In genomic region chr3:101544181-101544850, GRCh38 we compare ENCODE assay signal across 14 cellular contexts. TPM values are rescaled to one million over a fixed set of nuclear protein-coding genes. Genes with fewer than 3 reads are reported as not detected.
DNase-seq lines count a peak whose midpoint lies in the region; TF ChIP-seq lines count a peak whose summit lies in the region.
"Had no signal": no experiment of that assay in that cellular context is flagged by ENCODE, and none has a peak within 500 bp of the region (broad histone marks: within the 10 kb centered on the region; RNA-seq: fewer than 3 reads in every experiment).

No MANE protein-coding gene starts in this region.

- dilution Hi-C loops in mammary epithelial cell (cut with HindIII; ENCODE audit: low sequenced_read_pairs) = no loop called here

- H3F3A ChIP-seq in PC-9 (ENCODE audit: insufficient read depth, low read depth) = no peaks in the 10 kb centered on the region

- no peak overlapping the region for H3K27ac ChIP-seq in PC-9
- no peak overlapping the region for H3K27ac ChIP-seq in mammary epithelial cell (ENCODE audit: insufficient read depth, low read depth, low read length)

- BruUV-seq in PC-9 (replicated peaks; lab: Mats Ljungman, UMichigan) = no TSS peak
- no TSS peak for BruUV-seq in mammary epithelial cell (replicated peaks; lab: Mats Ljungman, UMichigan)

- H3K4me2 ChIP-seq in PC-9 (no peak overlapping the region), mammary epithelial cell (ENCODE audit: insufficient read depth, low read depth, low read length) (no peak overlapping the region)

- H3K4me1 ChIP-seq in PC-9 (replicated peaks; ENCODE audit: insufficient read depth) (no peaks in the 10 kb centered on the region), mammary epithelial cell (ENCODE audit: insufficient read depth, low read length) (no peaks in the 10 kb centered on the region)

- H2AFZ ChIP-seq in PC-9 (no peak overlapping the region), mammary epithelial cell (ENCODE audit: low read depth, low read length) (no peak overlapping the region)

- POLR2A ChIA-PET in PC-9 (lab: Charles Lee; ENCODE audit: unreplicated experiment) = no interaction called here

- TF ChIP-seq CTCF in PC-9 (conservative IDR thresholded peaks at IDR 0.05) (peak; percentile 55; the same call in 1 of the 2 replicates), mammary epithelial cell (conservative IDR thresholded peaks at IDR 0.05 in 1 of 2, IDR thresholded peaks at IDR 0.05 in 1 of 2; ENCODE audit: extremely low read depth in 1 of 2, insufficient read depth in 1 of 2, low read depth in 1 of 2, low read length in 2 of 2) (peak; percentile 17 to 46), osteocyte (IDR thresholded peaks at IDR 0.05) (peak; percentile 14), endothelial cell (IDR thresholded peaks at IDR 0.05; ENCODE audit: unreplicated experiment) (no peak)

- H3K27me3 ChIP-seq in PC-9 (ENCODE audit: insufficient read depth, low read depth) = peaks cover 18% of the 10 kb centered on the region; the same call in 1 of the 2 replicates
- H3K27me3 ChIP-seq in mammary epithelial cell (ENCODE audit: insufficient read depth, low read length) = no peaks in the 10 kb centered on the region

- 88% methylated on average over 1 of the region's 1 CpG for WGBS in mammary epithelial cell (ENCODE audit: low coverage, missing lambda C conversion rate)

- no peaks in the 10 kb centered on the region for H3K79me2 ChIP-seq in PC-9 (ENCODE audit: low read depth)
- no peaks in the 10 kb centered on the region for H3K79me2 ChIP-seq in mammary epithelial cell (ENCODE audit: insufficient read depth, low read length)

- H3K27me3 Mint-ChIP-seq in activated naive CD4-positive, alpha-beta T cell treated with anti-CD3 and anti-CD28 coated beads, Interleukin-2, amount 10 ng/mL, durations not matched to agents 7 days and 5 days = peaks cover 5% of the 10 kb centered on the region
- H3K27me3 Mint-ChIP-seq in activated naive CD4-positive, alpha-beta T cell treated with anti-CD3 and anti-CD28 coated beads for 36 hours (ENCODE audit: low read depth) = no peaks in the 10 kb centered on the region
- H3K27me3 Mint-ChIP-seq in osteocyte (ENCODE audit: unreplicated experiment) = peaks cover 37% of the 10 kb centered on the region
- H3K27me3 Mint-ChIP-seq in endothelial cell (ENCODE audit: unreplicated experiment) = no peaks in the 10 kb centered on the region

- no peak for DNase-seq in activated naive CD4-positive, alpha-beta T cell treated with anti-CD3 and anti-CD28 coated beads, Interleukin-2, amount 10 ng/mL, durations not matched to agents 7 days and 5 days
- no peak for DNase-seq in activated naive CD4-positive, alpha-beta T cell treated with anti-CD3 and anti-CD28 coated beads for 36 hours
- no peak for DNase-seq in PC-9
- no peak for DNase-seq in mammary epithelial cell
- DNase-seq in osteocyte (ENCODE audit: extremely low spot score, unreplicated experiment) = no peak
- no peak for DNase-seq in kidney glomerular epithelial cell (lab: John Stamatoyannopoulos, UW)
- no peak for DNase-seq in endothelial cell (ENCODE audit: low spot score)
- no peak for DNase-seq in KBM-7
- DNase-seq: erythroblast, IMR-90, NCI-H1417, NCI-H524, nephron progenitor cell, SHP77 had no signal

- H3K9me2 ChIP-seq in PC-9 (ENCODE audit: insufficient read depth) = no peaks in the 10 kb centered on the region

- H3K9me3 ChIP-seq in PC-9 (ENCODE audit: insufficient read depth, low read depth) (no peaks in the 10 kb centered on the region), mammary epithelial cell (replicated peaks; ENCODE audit: insufficient read depth, low read length) (no peaks in the 10 kb centered on the region)

- peak overlapping the region; percentile 84 for H3K27ac Mint-ChIP-seq in activated naive CD4-positive, alpha-beta T cell treated with anti-CD3 and anti-CD28 coated beads, Interleukin-2, amount 10 ng/mL, durations not matched to agents 7 days and 5 days
- no peak overlapping the region for H3K27ac Mint-ChIP-seq in activated naive CD4-positive, alpha-beta T cell treated with anti-CD3 and anti-CD28 coated beads for 36 hours
- H3K27ac Mint-ChIP-seq in osteocyte (ENCODE audit: unreplicated experiment) (no peak overlapping the region), endothelial cell (ENCODE audit: unreplicated experiment) (no peak overlapping the region)
- H3K27ac Mint-ChIP-seq: nephron progenitor cell had no signal

- in situ Hi-C loops in mammary epithelial cell (cut with MboI; ENCODE audit: low sequenced_read_pairs in 2 of 2) (no loop called here), KBM-7 (cut with MboI; ENCODE audit: low pct_unique_long_range_greater_than_20kb, low sequenced_read_pairs) (no loop called here)

- H3K4me1 Mint-ChIP-seq in activated naive CD4-positive, alpha-beta T cell treated with anti-CD3 and anti-CD28 coated beads, Interleukin-2, amount 10 ng/mL, durations not matched to agents 7 days and 5 days = peaks cover 30% of the 10 kb centered on the region
- peaks cover 29% of the 10 kb centered on the region for H3K4me1 Mint-ChIP-seq in activated naive CD4-positive, alpha-beta T cell treated with anti-CD3 and anti-CD28 coated beads for 36 hours (ENCODE audit: low read depth)
- H3K4me1 Mint-ChIP-seq in osteocyte (ENCODE audit: unreplicated experiment) (no peaks in the 10 kb centered on the region), endothelial cell (ENCODE audit: unreplicated experiment) (no peaks in the 10 kb centered on the region)
- H3K4me1 Mint-ChIP-seq: nephron progenitor cell had no signal

- H3K9ac ChIP-seq in mammary epithelial cell (ENCODE audit: insufficient read depth, low read length) = no peak overlapping the region

- no peaks in the 10 kb centered on the region for H4K20me1 ChIP-seq in PC-9 (ENCODE audit: insufficient read depth)
- no peaks in the 10 kb centered on the region for H4K20me1 ChIP-seq in mammary epithelial cell (ENCODE audit: insufficient read depth, low read length)

- no peak overlapping the region for H3K4me3 Mint-ChIP-seq in activated naive CD4-positive, alpha-beta T cell treated with anti-CD3 and anti-CD28 coated beads, Interleukin-2, amount 10 ng/mL, durations not matched to agents 7 days and 5 days
- H3K4me3 Mint-ChIP-seq in activated naive CD4-positive, alpha-beta T cell treated with anti-CD3 and anti-CD28 coated beads for 36 hours = no peak overlapping the region
- H3K4me3 Mint-ChIP-seq in osteocyte (ENCODE audit: unreplicated experiment) (no peak overlapping the region), endothelial cell (ENCODE audit: unreplicated experiment) (no peak overlapping the region)
- H3K4me3 Mint-ChIP-seq: nephron progenitor cell had no signal

- intact Hi-C loops in activated naive CD4-positive, alpha-beta T cell treated with anti-CD3 and anti-CD28 coated beads for 36 hours (cut with micrococcal nuclease) = loop anchor here (1.0 to 2.0 kb wide), 2 partner anchors 78 to 474 kb away; no protein-coding TSS in a partner anchor
- intact Hi-C loops in PC-9 (cut with micrococcal nuclease; ENCODE audit: unreplicated experiment) (no loop called here), mammary epithelial cell (cut with micrococcal nuclease) (no loop called here)

- CTCF ChIA-PET in activated naive CD4-positive, alpha-beta T cell treated with anti-CD3 and anti-CD28 coated beads, Interleukin-2, amount 10 ng/mL, durations not matched to agents 7 days and 5 days (lab: Charles Lee) = interaction anchor here (0.6 to 1.2 kb wide), 2 partner anchors 31 to 741 kb away, joined by 3 read pairs; no protein-coding TSS in a partner anchor
- CTCF ChIA-PET in activated naive CD4-positive, alpha-beta T cell treated with anti-CD3 and anti-CD28 coated beads for 36 hours (lab: Charles Lee) = interaction anchor here (0.6 to 2.5 kb wide), 4 partner anchors 11 to 414 kb away, joined by 3 to 9 read pairs (median 6); no protein-coding TSS in a partner anchor
- CTCF ChIA-PET in PC-9 (lab: Charles Lee) = interaction anchor here (0.6 kb wide), 1 partner anchor 227 kb away, joined by 4 read pairs; no protein-coding TSS in a partner anchor
- CTCF ChIA-PET in mammary epithelial cell (lab: Charles Lee; ENCODE audit: low non-redundant PET) = no interaction called here

- H3K4me3 ChIP-seq in PC-9 = no peak overlapping the region
- no peak overlapping the region for H3K4me3 ChIP-seq in mammary epithelial cell (replicated peaks in 1 of 3; ENCODE audit: insufficient read depth in 1 of 3, low read depth in 2 of 3, low read length in 3 of 3)

- peaks cover 7% of the 10 kb centered on the region for H3K9me3 Mint-ChIP-seq in activated naive CD4-positive, alpha-beta T cell treated with anti-CD3 and anti-CD28 coated beads, Interleukin-2, amount 10 ng/mL, durations not matched to agents 7 days and 5 days
- H3K9me3 Mint-ChIP-seq in activated naive CD4-positive, alpha-beta T cell treated with anti-CD3 and anti-CD28 coated beads for 36 hours = peaks cover 5% of the 10 kb centered on the region
- no peaks in the 10 kb centered on the region for H3K9me3 Mint-ChIP-seq in osteocyte (ENCODE audit: unreplicated experiment)
- no peaks in the 10 kb centered on the region for H3K9me3 Mint-ChIP-seq in endothelial cell (ENCODE audit: unreplicated experiment)

- H3K36me3 Mint-ChIP-seq in activated naive CD4-positive, alpha-beta T cell treated with anti-CD3 and anti-CD28 coated beads, Interleukin-2, amount 10 ng/mL, durations not matched to agents 7 days and 5 days = peaks cover 5% of the 10 kb centered on the region
- H3K36me3 Mint-ChIP-seq in activated naive CD4-positive, alpha-beta T cell treated with anti-CD3 and anti-CD28 coated beads for 36 hours (ENCODE audit: low read depth) = no peaks in the 10 kb centered on the region
- no peaks in the 10 kb centered on the region for H3K36me3 Mint-ChIP-seq in osteocyte (ENCODE audit: unreplicated experiment)
- no peaks in the 10 kb centered on the region for H3K36me3 Mint-ChIP-seq in endothelial cell (ENCODE audit: low read depth, unreplicated experiment)

- H3K36me3 ChIP-seq in PC-9 (ENCODE audit: low read depth) (no peaks in the 10 kb centered on the region), mammary epithelial cell (ENCODE audit: insufficient read depth, low read length) (no peaks in the 10 kb centered on the region)

RNA-seq across cellular contexts. Expression of gene TRMT10C, which starts 17.4 kb away (rescaled TPM):
- 10 to 100 TPM; 24.0 to 24.4 TPM for total RNA-seq in activated naive CD4-positive, alpha-beta T cell treated with anti-CD3 and anti-CD28 coated beads for 36 hours
- total RNA-seq in PC-9 (2021) = 26.0 and 34.2 TPM in 2 replicates
- 10 to 100 TPM; 21.8 to 27.9 TPM for total RNA-seq in mammary epithelial cell
- polyA plus RNA-seq in mammary epithelial cell = 23.9 TPM
- 7.3 TPM for polyA minus RNA-seq in mammary epithelial cell
- total RNA-seq in osteocyte = 18.2 and 19.7 TPM in 2 replicates
- total RNA-seq in endothelial cell (ENCODE audit: unreplicated experiment) = 26.3 TPM

RNA-seq across cellular contexts. Expression of gene PCNP, which starts 29.7 kb away (rescaled TPM):
- 100 to 1,000 TPM; 261 to 267 TPM for total RNA-seq in activated naive CD4-positive, alpha-beta T cell treated with anti-CD3 and anti-CD28 coated beads for 36 hours
- total RNA-seq in PC-9 (2021) = 164 and 223 TPM in 2 replicates
- 100 to 1,000 TPM in 1 of 2 donors, 10 to 100 TPM in 1; 85.9 to 176 TPM for total RNA-seq in mammary epithelial cell
- 41.2 TPM for polyA plus RNA-seq in mammary epithelial cell
- polyA minus RNA-seq in mammary epithelial cell = 58.5 TPM
- total RNA-seq in osteocyte = 139 and 144 TPM in 2 replicates
- 117 TPM for total RNA-seq in endothelial cell (ENCODE audit: unreplicated experiment)

RNA-seq across cellular contexts. Expression of gene SENP7, which starts 31.3 kb away (rescaled TPM):
- 10 to 100 TPM; 16.1 to 16.8 TPM for total RNA-seq in activated naive CD4-positive, alpha-beta T cell treated with anti-CD3 and anti-CD28 coated beads for 36 hours
- 11.1 and 17.4 TPM in 2 replicates for total RNA-seq in PC-9 (2021)
- total RNA-seq in mammary epithelial cell = 1 to 10 TPM; 7.2 to 8.9 TPM
- polyA plus RNA-seq in mammary epithelial cell = 1.3 TPM
- 0.88 TPM for polyA minus RNA-seq in mammary epithelial cell
- 26.0 and 27.7 TPM in 2 replicates for total RNA-seq in osteocyte
- total RNA-seq in endothelial cell (ENCODE audit: unreplicated experiment) = 36.6 TPM
